ENCODE assay signal across 1 cellular context in the genomic region with DNA sequence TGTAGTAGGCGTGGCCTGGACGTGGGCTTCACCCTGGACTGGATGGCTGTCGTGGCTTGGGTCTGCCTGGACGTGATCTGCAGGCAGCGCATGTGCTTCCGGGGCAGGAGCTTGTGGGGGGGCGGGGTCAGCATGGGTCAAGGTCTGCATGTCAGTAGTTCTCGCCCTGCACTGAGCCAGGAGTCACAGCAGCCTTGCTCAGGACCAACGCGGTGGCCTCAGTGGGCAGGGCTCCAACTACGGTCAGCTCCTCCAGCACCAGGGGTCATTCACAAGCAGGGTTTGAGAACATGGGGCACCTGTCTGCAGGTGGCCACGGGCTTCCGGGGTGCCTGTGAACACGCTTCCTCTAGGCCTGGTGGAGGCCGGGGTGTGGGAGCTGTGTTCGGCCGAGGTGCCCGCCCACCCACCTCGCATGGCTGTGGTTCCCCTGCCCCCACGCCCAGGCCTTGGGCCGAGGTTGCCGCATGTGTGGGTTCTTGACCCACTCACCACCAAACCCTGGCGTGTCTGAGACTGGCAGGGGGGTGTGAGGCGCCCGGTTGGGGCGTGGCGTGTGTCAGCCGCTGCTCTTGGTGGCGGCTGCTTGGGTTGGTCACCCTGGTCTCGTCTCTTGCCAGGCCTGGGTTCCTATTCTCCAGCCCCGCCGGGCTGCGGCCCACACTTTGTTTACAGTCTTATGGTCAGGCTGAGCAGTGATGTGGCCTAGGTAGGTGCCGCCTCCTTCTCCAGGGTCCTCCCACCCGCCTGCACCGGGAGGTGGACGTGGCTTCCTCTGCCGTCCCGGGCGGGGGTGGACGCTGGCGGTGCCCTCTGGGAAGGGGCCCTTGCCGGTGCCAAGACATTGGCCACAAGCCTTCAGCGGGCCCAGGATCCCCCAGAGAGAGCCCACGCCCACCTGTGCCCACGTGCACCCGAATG.
A peak's percentile ranks its signal among the peaks of the same experiment; 100 is the strongest.
TF ChIP-seq lines count a peak whose summit lies in the region.

No MANE protein-coding gene starts in this region.

TF ChIP-seq in HepG2, 621 proteins besides CTCF, POLR2A, EP300 and RAD21:
- TF ChIP-seq NR2C2 (CRISPR knock-in tag; IDR thresholded peaks at IDR 0.05; ENCODE audit: borderline replicate concordance) (peak; percentile 91), AGO2 (optimal IDR thresholded peaks at IDR 0.05; ENCODE audit: low read depth, low read length) (peak; percentile 18), SRSF4 (IDR thresholded peaks at IDR 0.05; ENCODE audit: low read depth, low read length, poor library complexity, severe bottlenecking) (no peak), GABPB1 (CRISPR knock-in tag; IDR thresholded peaks at IDR 0.05) (peak; percentile 54; the same call in 1 of the 2 replicates), HNF4A (CRISPR knock-in tag; IDR thresholded peaks at IDR 0.05) (no peak), HNRNPL (IDR thresholded peaks at IDR 0.05; ENCODE audit: low read depth, low read length) (0 out of 2 replicates have a peak, but pooled peaks have one; percentile 26), STAG1 (CRISPR knock-in tag; IDR thresholded peaks at IDR 0.05) (no peak), HOXA3 (CRISPR knock-in tag; IDR thresholded peaks at IDR 0.05) (0 out of 2 replicates have a peak, but pooled peaks have one; percentile 20), RBM22 (optimal IDR thresholded peaks at IDR 0.05; ENCODE audit: low read length) (peak; percentile 20), ZNF225 (CRISPR knock-in tag; IDR thresholded peaks at IDR 0.05) (0 out of 2 replicates have a peak, but pooled peaks have one; percentile 21), RBFOX2 (IDR thresholded peaks at IDR 0.05; ENCODE audit: low read depth, low read length) (0 out of 2 replicates have a peak, but pooled peaks have one; percentile 14), ZNF75D (CRISPR knock-in tag; IDR thresholded peaks at IDR 0.05; ENCODE audit: borderline replicate concordance) (no peak), RARA (CRISPR knock-in tag; IDR thresholded peaks at IDR 0.05) (0 out of 2 replicates have a peak, but pooled peaks have one; percentile 12), ZNF607 (CRISPR knock-in tag; IDR thresholded peaks at IDR 0.05; ENCODE audit: borderline replicate concordance) (no peak), GABPA (IDR thresholded peaks at IDR 0.05; ENCODE audit: low read depth, low read length) (peak; percentile 36; the same call in 1 of the 2 replicates), GABPA (CRISPR knock-in tag; IDR thresholded peaks at IDR 0.05; ENCODE audit: low read depth) (peak; percentile 74), ATRX (CRISPR knock-in tag; IDR thresholded peaks at IDR 0.05; ENCODE audit: borderline replicate concordance) (no peak)
- TF ChIP-seq, protein P1, sequence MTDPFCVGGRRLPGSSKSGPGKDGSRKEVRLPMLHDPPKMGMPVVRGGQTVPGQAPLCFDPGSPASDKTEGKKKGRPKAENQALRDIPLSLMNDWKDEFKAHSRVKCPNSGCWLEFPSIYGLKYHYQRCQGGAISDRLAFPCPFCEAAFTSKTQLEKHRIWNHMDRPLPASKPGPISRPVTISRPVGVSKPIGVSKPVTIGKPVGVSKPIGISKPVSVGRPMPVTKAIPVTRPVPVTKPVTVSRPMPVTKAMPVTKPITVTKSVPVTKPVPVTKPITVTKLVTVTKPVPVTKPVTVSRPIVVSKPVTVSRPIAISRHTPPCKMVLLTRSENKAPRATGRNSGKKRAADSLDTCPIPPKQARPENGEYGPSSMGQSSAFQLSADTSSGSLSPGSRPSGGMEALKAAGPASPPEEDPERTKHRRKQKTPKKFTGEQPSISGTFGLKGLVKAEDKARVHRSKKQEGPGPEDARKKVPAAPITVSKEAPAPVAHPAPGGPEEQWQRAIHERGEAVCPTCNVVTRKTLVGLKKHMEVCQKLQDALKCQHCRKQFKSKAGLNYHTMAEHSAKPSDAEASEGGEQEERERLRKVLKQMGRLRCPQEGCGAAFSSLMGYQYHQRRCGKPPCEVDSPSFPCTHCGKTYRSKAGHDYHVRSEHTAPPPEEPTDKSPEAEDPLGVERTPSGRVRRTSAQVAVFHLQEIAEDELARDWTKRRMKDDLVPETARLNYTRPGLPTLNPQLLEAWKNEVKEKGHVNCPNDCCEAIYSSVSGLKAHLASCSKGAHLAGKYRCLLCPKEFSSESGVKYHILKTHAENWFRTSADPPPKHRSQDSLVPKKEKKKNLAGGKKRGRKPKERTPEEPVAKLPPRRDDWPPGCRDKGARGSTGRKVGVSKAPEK (CRISPR knock-in tag; IDR thresholded peaks at IDR 0.05; ENCODE audit: borderline replicate concordance): no peak
- TF ChIP-seq, protein P2, sequence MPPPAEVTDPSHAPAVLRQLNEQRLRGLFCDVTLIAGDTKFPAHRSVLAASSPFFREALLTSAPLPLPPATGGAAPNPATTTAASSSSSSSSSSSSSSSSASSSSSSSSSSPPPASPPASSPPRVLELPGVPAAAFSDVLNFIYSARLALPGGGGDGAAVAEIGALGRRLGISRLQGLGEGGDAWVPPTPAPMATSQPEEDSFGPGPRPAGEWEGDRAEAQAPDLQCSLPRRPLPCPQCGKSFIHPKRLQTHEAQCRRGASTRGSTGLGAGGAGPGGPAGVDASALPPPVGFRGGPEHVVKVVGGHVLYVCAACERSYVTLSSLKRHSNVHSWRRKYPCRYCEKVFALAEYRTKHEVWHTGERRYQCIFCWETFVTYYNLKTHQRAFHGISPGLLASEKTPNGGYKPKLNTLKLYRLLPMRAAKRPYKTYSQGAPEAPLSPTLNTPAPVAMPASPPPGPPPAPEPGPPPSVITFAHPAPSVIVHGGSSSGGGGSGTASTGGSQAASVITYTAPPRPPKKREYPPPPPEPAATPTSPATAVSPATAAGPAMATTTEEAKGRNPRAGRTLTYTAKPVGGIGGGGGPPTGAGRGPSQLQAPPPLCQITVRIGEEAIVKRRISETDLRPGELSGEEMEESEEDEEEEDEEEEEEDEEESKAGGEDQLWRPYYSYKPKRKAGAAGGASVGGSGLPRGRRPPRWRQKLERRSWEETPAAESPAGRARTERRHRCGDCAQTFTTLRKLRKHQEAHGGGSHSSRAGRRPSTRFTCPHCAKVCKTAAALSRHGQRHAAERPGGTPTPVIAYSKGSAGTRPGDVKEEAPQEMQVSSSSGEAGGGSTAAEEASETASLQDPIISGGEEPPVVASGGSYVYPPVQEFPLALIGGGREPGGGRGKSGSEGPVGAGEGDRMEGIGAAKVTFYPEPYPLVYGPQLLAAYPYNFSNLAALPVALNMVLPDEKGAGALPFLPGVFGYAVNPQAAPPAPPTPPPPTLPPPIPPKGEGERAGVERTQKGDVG (CRISPR knock-in tag; IDR thresholded peaks at IDR 0.05; ENCODE audit: borderline replicate concordance): peak; percentile 65; the same call in 1 of the 2 replicates
- TF ChIP-seq, protein P3, sequence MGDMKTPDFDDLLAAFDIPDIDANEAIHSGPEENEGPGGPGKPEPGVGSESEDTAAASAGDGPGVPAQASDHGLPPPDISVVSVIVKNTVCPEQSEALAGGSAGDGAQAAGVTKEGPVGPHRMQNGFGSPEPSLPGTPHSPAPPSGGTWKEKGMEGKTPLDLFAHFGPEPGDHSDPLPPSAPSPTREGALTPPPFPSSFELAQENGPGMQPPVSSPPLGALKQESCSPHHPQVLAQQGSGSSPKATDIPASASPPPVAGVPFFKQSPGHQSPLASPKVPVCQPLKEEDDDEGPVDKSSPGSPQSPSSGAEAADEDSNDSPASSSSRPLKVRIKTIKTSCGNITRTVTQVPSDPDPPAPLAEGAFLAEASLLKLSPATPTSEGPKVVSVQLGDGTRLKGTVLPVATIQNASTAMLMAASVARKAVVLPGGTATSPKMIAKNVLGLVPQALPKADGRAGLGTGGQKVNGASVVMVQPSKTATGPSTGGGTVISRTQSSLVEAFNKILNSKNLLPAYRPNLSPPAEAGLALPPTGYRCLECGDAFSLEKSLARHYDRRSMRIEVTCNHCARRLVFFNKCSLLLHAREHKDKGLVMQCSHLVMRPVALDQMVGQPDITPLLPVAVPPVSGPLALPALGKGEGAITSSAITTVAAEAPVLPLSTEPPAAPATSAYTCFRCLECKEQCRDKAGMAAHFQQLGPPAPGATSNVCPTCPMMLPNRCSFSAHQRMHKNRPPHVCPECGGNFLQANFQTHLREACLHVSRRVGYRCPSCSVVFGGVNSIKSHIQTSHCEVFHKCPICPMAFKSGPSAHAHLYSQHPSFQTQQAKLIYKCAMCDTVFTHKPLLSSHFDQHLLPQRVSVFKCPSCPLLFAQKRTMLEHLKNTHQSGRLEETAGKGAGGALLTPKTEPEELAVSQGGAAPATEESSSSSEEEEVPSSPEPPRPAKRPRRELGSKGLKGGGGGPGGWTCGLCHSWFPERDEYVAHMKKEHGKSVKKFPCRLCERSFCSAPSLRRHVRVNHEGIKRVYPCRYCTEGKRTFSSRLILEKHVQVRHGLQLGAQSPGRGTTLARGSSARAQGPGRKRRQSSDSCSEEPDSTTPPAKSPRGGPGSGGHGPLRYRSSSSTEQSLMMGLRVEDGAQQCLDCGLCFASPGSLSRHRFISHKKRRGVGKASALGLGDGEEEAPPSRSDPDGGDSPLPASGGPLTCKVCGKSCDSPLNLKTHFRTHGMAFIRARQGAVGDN (CRISPR knock-in tag; IDR thresholded peaks at IDR 0.05): peak; percentile 69
